21 cellular contexts compared by ENCODE assay signal in genomic region chr16:19133600-19133999, GRCh38.
"Had no signal": no experiment of that assay in that cellular context is flagged by ENCODE, and none has a peak within 500 bp of the region (broad histone marks: within the 10 kb centered on the region; RNA-seq: fewer than 3 reads in every experiment).

No MANE protein-coding gene starts in this region.

- H3K9me3 ChIP-seq: MG63, SJSA1 had no signal

- H3K4me3 ChIP-seq: MG63, SJSA1, SK-N-MC had no signal

- DNase-seq: KG1, MG63, NCI-H1092, NCI-H1105 treated with DMSO at 0.1 percent for 48 hours, NCI-H1417 treated with DMSO at 0.1 percent for 48 hours, NCI-H146, NCI-H1694 treated with DMSO at 0.1 percent for 48 hours, NCI-H1930, NCI-H2081, NCI-H2107, NCI-H2227 treated with DMSO at 0.1 percent for 48 hours, NCI-H446, NCI-H774, Right ventricle myocardium superior, RPMI8226, SIG-M5 had no signal

- H3K36me3 ChIP-seq: MG63, SJSA1 had no signal

- FAIRE-seq: HTR-8/SVneo, RCC 7860 had no signal

- H3K27ac ChIP-seq: HL-60, SK-N-MC had no signal

- H3K27me3 ChIP-seq: MG63, SJSA1 had no signal
